19 cellular contexts compared by ENCODE assay signal in genomic region chr15:100306098-100306497, GRCh38. TPM values are rescaled to one million over a fixed set of nuclear protein-coding genes. Genes with fewer than 3 reads are reported as not detected.
A peak's percentile ranks its signal among the peaks of the same experiment; 100 is the strongest.
DNase-seq lines count a peak whose midpoint lies in the region; ATAC-seq and TF ChIP-seq lines count a peak whose summit lies in the region.
"Had no signal": no experiment of that assay in that cellular context is flagged by ENCODE, and none has a peak within 500 bp of the region (broad histone marks: within the 10 kb centered on the region; RNA-seq: fewer than 3 reads in every experiment).

No MANE protein-coding gene starts in this region.

- H3K4me1 Mint-ChIP-seq in osteocyte (ENCODE audit: unreplicated experiment), result no peaks in the 10 kb centered on the region
- H3K4me1 Mint-ChIP-seq: B cell had no signal

- H3K4me3 ChIP-seq in DND-41 (ENCODE audit: low read depth in 1 of 2, low read length in 2 of 2) (no peak overlapping the region), coronary artery (no peak overlapping the region)
- H3K4me3 ChIP-seq: A549; BLaER1 treated with 17β-estradiol and CSF1 and Interleukin-3, amounts not matched to agents 10 nM and 100 nM; GM12878 had no signal

- ATAC-seq in DND-41 (ENCODE audit: insufficient read depth, low read depth) (no peak), GM19395 (IDR thresholded peaks at IDR 0.05; ENCODE audit: unreplicated experiment) (no peak)
- ATAC-seq: A549; CD8-positive, alpha-beta T cell; GM12878 had no signal

- H3K4me1 ChIP-seq in DND-41 (ENCODE audit: insufficient read depth, low read length), result peaks cover 58% of the 10 kb centered on the region
- H3K4me1 ChIP-seq: A549, Caco-2 had no signal

- peaks cover 65% of the 10 kb centered on the region for H3K36me3 ChIP-seq in DND-41 (ENCODE audit: insufficient read depth, low read length)
- H3K36me3 ChIP-seq: BLaER1 treated with 17β-estradiol and CSF1 and Interleukin-3, amounts not matched to agents 10 nM and 100 nM had no signal

- H3K9ac ChIP-seq in DND-41 (ENCODE audit: low read depth, low read length), result peak overlapping the region; percentile 62; the same call in 1 of the 2 replicates
- H3K9ac ChIP-seq: BLaER1 treated with 17β-estradiol and CSF1 and Interleukin-3, amounts not matched to agents 10 nM and 100 nM had no signal

- DNase-seq in DND-41 (no peak), coronary artery (ENCODE audit: low spot score) (peak; percentile 43), osteocyte (ENCODE audit: extremely low spot score, unreplicated experiment) (peak; percentile 51)
- no peak for DNase-seq in activated CD4-positive, alpha-beta T cell treated with anti-CD3 and anti-CD28 coated beads for 1 hour
- DNase-seq: AML-193; Caco-2; Calu3; CD4-positive, alpha-beta T cell; CD8-positive, alpha-beta T cell; DMS79 treated with DMSO at 0.1 percent for 48 hours; EL; GDM1 had no signal

- H3K27ac Mint-ChIP-seq in osteocyte (ENCODE audit: unreplicated experiment), result no peak overlapping the region
- H3K27ac Mint-ChIP-seq: B cell; CD4-positive, alpha-beta T cell; CD8-positive, alpha-beta T cell had no signal

- H3K27me3 Mint-ChIP-seq in osteocyte (ENCODE audit: unreplicated experiment), result no peaks in the 10 kb centered on the region
- H3K27me3 Mint-ChIP-seq: CD4-positive, alpha-beta T cell had no signal

- no peak overlapping the region for H2AFZ ChIP-seq in DND-41 (ENCODE audit: low read depth, low read length)

- no peak for TF ChIP-seq CTCF in DND-41 (IDR thresholded peaks at IDR 0.05; ENCODE audit: borderline replicate concordance, extremely low read depth, low read length, poor library complexity, severe bottlenecking)
- TF ChIP-seq CTCF in coronary artery (IDR thresholded peaks at IDR 0.05), result no peak
- TF ChIP-seq CTCF in osteocyte (IDR thresholded peaks at IDR 0.05), result no peak

- H4K20me1 ChIP-seq in DND-41 (ENCODE audit: insufficient read depth, low read length), result no peaks in the 10 kb centered on the region
- H4K20me1 ChIP-seq: BLaER1 treated with 17β-estradiol and CSF1 and Interleukin-3, amounts not matched to agents 10 nM and 100 nM had no signal

- H3K4me2 ChIP-seq in DND-41 (ENCODE audit: insufficient read depth, low read length), result no peak overlapping the region
- H3K4me2 ChIP-seq: A549; BLaER1 treated with 17β-estradiol and CSF1 and Interleukin-3, amounts not matched to agents 10 nM and 100 nM had no signal

- peaks cover 14% of the 10 kb centered on the region for H3K9me3 ChIP-seq in DND-41 (ENCODE audit: insufficient read depth, low read length, severe bottlenecking)
- H3K9me3 ChIP-seq: Caco-2 had no signal

- H3K4me3 Mint-ChIP-seq in osteocyte (ENCODE audit: unreplicated experiment), result no peak overlapping the region
- H3K4me3 Mint-ChIP-seq: B cell; CD4-positive, alpha-beta T cell; CD8-positive, alpha-beta T cell had no signal

- peak overlapping the region; percentile 98 for H3K27ac ChIP-seq in DND-41 (ENCODE audit: low read length)
- no peak overlapping the region for H3K27ac ChIP-seq in coronary artery
- H3K27ac ChIP-seq: 22Rv1; A549; BLaER1 treated with 17β-estradiol and CSF1 and Interleukin-3, amounts not matched to agents 10 nM and 100 nM; C4-2B had no signal

- no peaks in the 10 kb centered on the region for H3K27me3 ChIP-seq in DND-41 (ENCODE audit: insufficient read depth, low read length, poor library complexity)

- no peaks in the 10 kb centered on the region for H3K36me3 Mint-ChIP-seq in osteocyte (ENCODE audit: unreplicated experiment)

- peaks cover 14% of the 10 kb centered on the region for H3K9me3 Mint-ChIP-seq in osteocyte (ENCODE audit: unreplicated experiment)
- H3K9me3 Mint-ChIP-seq: CD4-positive, alpha-beta T cell had no signal

- peaks cover 84% of the 10 kb centered on the region for H3K79me2 ChIP-seq in DND-41 (ENCODE audit: insufficient read depth, low read length)

RNA-seq across cellular contexts. Expression of gene ADAMTS17, which starts 35.7 kb away (rescaled TPM):
- total RNA-seq in osteocyte, result 0.39 and 1.5 TPM in 2 replicates

Comparison
In these comparisons a context has a peak if more than half of its experiments do, and no peak if none do; other contexts are left out.
1. DNase-seq: peak in coronary artery (single experiment) and osteocyte (single experiment); none in DND-41 (single experiment) and activated CD4-positive, alpha-beta T cell treated with anti-CD3 and anti-CD28 coated beads for 1 hour (single experiment).